In the genomic region with DNA sequence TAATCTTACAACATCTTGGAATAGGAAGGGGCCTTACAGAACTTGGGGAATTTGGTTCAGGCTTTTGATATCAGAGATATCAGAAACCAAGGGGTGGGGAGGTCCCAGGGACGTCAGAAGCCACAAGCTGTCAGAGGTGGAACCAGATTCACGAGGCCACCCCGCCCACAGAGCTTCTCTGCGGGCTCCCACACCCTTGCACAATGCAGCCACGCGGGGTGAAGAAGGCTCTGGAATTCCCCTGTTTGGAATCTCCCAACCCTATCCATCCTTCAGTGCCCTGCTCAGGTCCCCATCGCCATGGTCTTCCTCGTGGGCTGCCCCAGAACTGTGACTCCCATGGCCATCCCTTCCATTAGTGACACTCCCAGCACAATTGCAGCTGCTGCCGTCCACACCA, we compare ENCODE assay signal across 22 cellular contexts.
"Had no signal": no experiment of that assay in that cellular context is flagged by ENCODE, and none has a peak within 500 bp of the region (broad histone marks: within the 10 kb centered on the region; RNA-seq: fewer than 3 reads in every experiment).

No MANE protein-coding gene starts in this region.

- H3K27ac ChIP-seq: coronary artery, dorsolateral prefrontal cortex, esophagus muscularis mucosa, foreskin keratinocyte, gastroesophageal sphincter, heart left ventricle, hepatocyte, lower lobe of right lung had no signal

- H3K4me1 Mint-ChIP-seq: immature natural killer cell, mesothelial cell of epicardium had no signal

- H3K79me2 ChIP-seq: hepatocyte had no signal

- H3K27me3 ChIP-seq: foreskin keratinocyte, heart left ventricle, hepatocyte had no signal

- H3K27ac Mint-ChIP-seq: immature natural killer cell, mesothelial cell of epicardium had no signal

- H2AFZ ChIP-seq: hepatocyte had no signal

- H3K4me2 ChIP-seq: hepatocyte had no signal

- H3K4me1 ChIP-seq: esophagus muscularis mucosa, foreskin keratinocyte, gastroesophageal sphincter, heart left ventricle, lower lobe of right lung had no signal

- H3K9me3 ChIP-seq: esophagus muscularis mucosa, gastroesophageal sphincter, heart left ventricle, lower lobe of right lung, mucosa of descending colon had no signal

- ATAC-seq: foreskin keratinocyte, gastroesophageal sphincter, heart left ventricle, left colon, left lobe of liver, left ventricle myocardium superior, lower lobe of right lung, mucosa of descending colon had no signal

- H3K4me3 Mint-ChIP-seq: immature natural killer cell, mesothelial cell of epicardium had no signal

- H3K36me3 ChIP-seq: esophagus muscularis mucosa, gastroesophageal sphincter, heart left ventricle, lower lobe of right lung had no signal

- H3K36me3 Mint-ChIP-seq: immature natural killer cell, mesothelial cell of epicardium had no signal

- DNase-seq: dermis blood vessel endothelial cell; dorsolateral prefrontal cortex; effector CD4-positive, alpha-beta T cell; effector memory CD4-positive, alpha-beta T cell; foreskin keratinocyte; heart left ventricle; hypothalamus; immature natural killer cell; islet precursor cell; kidney; kidney glomerular epithelial cell; left colon; left ventricle myocardium superior; lower lobe of right lung; mesenchymal stem cell; mucosa of descending colon had no signal

- H3K4me3 ChIP-seq: coronary artery, dorsolateral prefrontal cortex, esophagus muscularis mucosa, gastroesophageal sphincter, heart left ventricle, hepatocyte, lower lobe of right lung, mucosa of descending colon had no signal
